In genomic region chr10:7311256-7312178, GRCh38 we compare ENCODE assay signal across 1 cellular context.
TF ChIP-seq lines count a peak whose summit lies in the region.

No MANE protein-coding gene starts in this region.

TF ChIP-seq in IMR-90, 13 proteins besides CTCF, POLR2A, EP300 and RAD21 (continued from another document):
- TF ChIP-seq, protein P1, sequence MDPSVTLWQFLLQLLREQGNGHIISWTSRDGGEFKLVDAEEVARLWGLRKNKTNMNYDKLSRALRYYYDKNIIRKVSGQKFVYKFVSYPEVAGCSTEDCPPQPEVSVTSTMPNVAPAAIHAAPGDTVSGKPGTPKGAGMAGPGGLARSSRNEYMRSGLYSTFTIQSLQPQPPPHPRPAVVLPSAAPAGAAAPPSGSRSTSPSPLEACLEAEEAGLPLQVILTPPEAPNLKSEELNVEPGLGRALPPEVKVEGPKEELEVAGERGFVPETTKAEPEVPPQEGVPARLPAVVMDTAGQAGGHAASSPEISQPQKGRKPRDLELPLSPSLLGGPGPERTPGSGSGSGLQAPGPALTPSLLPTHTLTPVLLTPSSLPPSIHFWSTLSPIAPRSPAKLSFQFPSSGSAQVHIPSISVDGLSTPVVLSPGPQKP (IDR thresholded peaks at IDR 0.05; ENCODE audit: borderline replicate concordance, low read depth, low read length): no peak
- TF ChIP-seq CHD1 (IDR thresholded peaks at IDR 0.05; ENCODE audit: low read depth, low read length) (no peak), FOS (IDR thresholded peaks at IDR 0.05; ENCODE audit: low read depth, low read length) (no peak), CEBPB (IDR thresholded peaks at IDR 0.05; ENCODE audit: low read depth, low read length) (no peak), MAZ (IDR thresholded peaks at IDR 0.05; ENCODE audit: borderline replicate concordance, low read depth, low read length) (no peak)
